ENCODE assay signal across 13 cellular contexts in the genomic region with DNA sequence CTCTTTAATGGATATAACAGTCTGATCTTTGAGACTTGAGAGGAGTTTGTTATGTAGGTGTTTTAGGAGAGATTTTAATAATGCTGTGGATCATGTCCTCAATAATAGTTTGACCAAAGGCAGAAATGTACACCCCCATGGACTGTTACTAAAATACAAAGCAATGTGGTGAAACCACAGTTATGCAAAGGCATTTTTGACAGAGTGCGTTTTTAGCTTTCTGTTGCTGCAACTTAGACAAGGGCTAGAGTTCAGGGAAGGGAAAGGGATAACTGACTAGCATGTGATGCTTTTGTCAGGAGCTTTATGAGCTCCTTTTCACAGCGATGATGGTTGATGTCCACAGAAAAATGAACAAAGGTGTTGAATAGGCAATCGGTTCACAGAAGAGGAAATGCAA. TPM values are rescaled to one million over a fixed set of nuclear protein-coding genes. Genes with fewer than 3 reads are reported as not detected.
DNase-seq lines count a peak whose midpoint lies in the region; ATAC-seq, FAIRE-seq and TF ChIP-seq lines count a peak whose summit lies in the region.
"Had no signal": no experiment of that assay in that cellular context is flagged by ENCODE, and none has a peak within 500 bp of the region (broad histone marks: within the 10 kb centered on the region; RNA-seq: fewer than 3 reads in every experiment).

No MANE protein-coding gene starts in this region.

- H3K27me3 ChIP-seq in smooth muscle cell (ENCODE audit: low read depth) (no peaks in the 10 kb centered on the region), right cardiac atrium (ENCODE audit: control insufficient read depth, insufficient read depth) (no peaks in the 10 kb centered on the region)
- H3K27me3 ChIP-seq: Peyer's patch, spleen had no signal

- intact Hi-C loops in right cardiac atrium (cut with DNase I), result no loop called here

- H3F3A ChIP-seq in smooth muscle cell (ENCODE audit: low read depth), result peaks cover 24% of the 10 kb centered on the region

- H3K9me3 ChIP-seq in smooth muscle cell (replicated peaks; ENCODE audit: low read depth) (no peaks in the 10 kb centered on the region), right cardiac atrium (ENCODE audit: control insufficient read depth, low read length) (no peaks in the 10 kb centered on the region)
- H3K9me3 ChIP-seq: Peyer's patch, spleen had no signal

- no peak for TF ChIP-seq CTCF in smooth muscle cell (IDR thresholded peaks at IDR 0.05; ENCODE audit: borderline replicate concordance, insufficient read depth, poor library complexity, severe bottlenecking)

- no peak for FAIRE-seq in RCC 7860 (lab: Jason Lieb, UNC)

- H3K9ac ChIP-seq in smooth muscle cell (ENCODE audit: low read depth), result peak overlapping the region; percentile 0

- no peaks in the 10 kb centered on the region for H3K36me3 ChIP-seq in smooth muscle cell (ENCODE audit: low read depth)
- H3K36me3 ChIP-seq: Peyer's patch had no signal

- H3K4me2 ChIP-seq in smooth muscle cell, result peak overlapping the region; percentile 33

- H3K27ac ChIP-seq in smooth muscle cell (ENCODE audit: low read depth) (peak overlapping the region; percentile 72), right cardiac atrium (ENCODE audit: low read length) (no peak overlapping the region)
- H3K27ac ChIP-seq: Peyer's patch had no signal

- no peaks in the 10 kb centered on the region for H3K79me2 ChIP-seq in smooth muscle cell (ENCODE audit: low read depth)

- H4K20me1 ChIP-seq in smooth muscle cell (ENCODE audit: low read depth), result peaks cover 4% of the 10 kb centered on the region

- ATAC-seq in right cardiac atrium, result no peak
- no peak for ATAC-seq in GM21737 (IDR thresholded peaks at IDR 0.05; ENCODE audit: unreplicated experiment)
- ATAC-seq: activated CD8-positive, alpha-beta T cell treated with anti-CD3 and anti-CD28 coated beads for 36 hours; esophagus mucosa had no signal

- 48% methylated on average over 3 of the region's 3 CpGs for WGBS in smooth muscle cell (ENCODE audit: low lambda C conversion rate)
- 76% methylated on average over 3 of the region's 3 CpGs for WGBS in right cardiac atrium

- H3K4me1 ChIP-seq in smooth muscle cell (ENCODE audit: low read depth), result peaks cover 11% of the 10 kb centered on the region
- H3K4me1 ChIP-seq in right cardiac atrium (ENCODE audit: control insufficient read depth, insufficient read depth, low read length), result peaks cover under 1% of the 10 kb centered on the region

- H3K4me3 ChIP-seq in smooth muscle cell, result no peak overlapping the region
- H3K4me3 ChIP-seq in right cardiac atrium (ENCODE audit: low read length), result no peak overlapping the region
- H3K4me3 ChIP-seq: Peyer's patch, spleen had no signal

- peak overlapping the region; percentile 28 for H2AFZ ChIP-seq in smooth muscle cell (ENCODE audit: low read depth)

- DNase-seq in GM04504 (ENCODE audit: low read depth) (peak; percentile 77), RCC 7860 (ENCODE audit: low spot score) (peak; percentile 57), fibroblast of peridontal ligament (ENCODE audit: extremely low read depth) (peak; percentile 93), smooth muscle cell (lab: John Stamatoyannopoulos, UW; ENCODE audit: unreplicated experiment) (no peak), right cardiac atrium (no peak), NCI-H526 (lab: John Stamatoyannopoulos, UW) (no peak)
- DNase-seq: activated CD8-positive, alpha-beta T cell treated with anti-CD3 and anti-CD28 coated beads for 36 hours; immature natural killer cell; NCI-H446 treated with DMSO at 0.1 percent for 48 hours; Peyer's patch; spleen had no signal

RNA-seq across cellular contexts. Expression of a gene that starts 3.6 kb away (rescaled TPM):
- total RNA-seq in smooth muscle cell, result 3.3 and 6.2 TPM in 2 replicates
- polyA plus RNA-seq in smooth muscle cell, result 1.6 and 2.1 TPM in 2 replicates
- total RNA-seq in right cardiac atrium, result 1 to 10 TPM; 1.7 to 5.3 (median 3.3) TPM
- 2.7 TPM for polyA plus RNA-seq in right cardiac atrium

RNA-seq across cellular contexts. Expression of a gene that starts 46.5 kb away (rescaled TPM):
- total RNA-seq in smooth muscle cell, result not detected in 2 replicates
- not detected in 2 replicates for polyA plus RNA-seq in smooth muscle cell
- total RNA-seq in right cardiac atrium, result under 1 TPM in 1 of 4 donors, not detected in 3; 0.14 TPM
- 0.02 TPM for polyA plus RNA-seq in right cardiac atrium
- total RNA-seq: activated CD8-positive, alpha-beta T cell treated with anti-CD3 and anti-CD28 coated beads for 36 hours; esophagus mucosa; Peyer's patch; spleen had no signal
- polyA plus RNA-seq: spleen had no signal

Comparison
In these comparisons a context has a peak if more than half of its experiments do, and no peak if none do; other contexts are left out.
1. DNase-seq: peak in GM04504 (single experiment), RCC 7860 (single experiment) and fibroblast of peridontal ligament (single experiment); none in smooth muscle cell (single experiment), right cardiac atrium (0 of 3) and NCI-H526 (0 of 2).